Comparison of ENCODE assay signal across 1 cellular context in the genomic region with DNA sequence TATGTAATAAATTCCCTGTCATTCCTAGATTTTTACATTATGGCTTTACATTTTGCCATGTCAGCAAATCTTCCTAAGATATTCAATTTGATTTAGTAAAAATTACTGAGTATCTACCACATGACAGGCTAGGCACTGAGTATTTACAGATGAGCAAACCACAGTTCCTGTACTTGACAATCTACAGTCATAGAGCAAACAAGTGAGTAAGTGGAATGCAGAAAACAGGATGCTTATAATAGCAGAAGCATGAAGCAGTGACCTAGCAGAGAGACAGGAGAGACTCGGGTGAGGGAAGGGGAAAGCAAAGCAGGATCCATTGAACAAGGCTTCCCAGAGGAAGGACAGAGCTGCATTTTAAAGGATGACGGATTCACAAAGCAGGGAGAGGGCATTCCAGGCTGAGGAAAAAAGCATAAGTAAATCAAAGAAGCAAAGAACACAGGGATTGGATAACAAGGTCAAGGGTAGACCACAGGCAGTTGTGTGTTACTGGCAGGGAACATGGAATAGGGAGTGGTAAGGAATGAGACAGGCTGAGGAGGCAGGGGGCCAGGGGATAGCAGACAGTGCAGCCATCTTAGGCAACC.
A peak's percentile ranks its signal among the peaks of the same experiment; 100 is the strongest.
TF ChIP-seq lines count a peak whose summit lies in the region.

No MANE protein-coding gene starts in this region.

TF ChIP-seq in HepG2, 621 proteins besides CTCF, POLR2A, EP300 and RAD21 (continued from another document):
- TF ChIP-seq ZNF615 (CRISPR knock-in tag; IDR thresholded peaks at IDR 0.05; ENCODE audit: borderline replicate concordance) (no peak), TEAD3 (CRISPR knock-in tag; optimal IDR thresholded peaks at IDR 0.05; ENCODE audit: borderline replicate concordance) (peak; percentile 79), ZNF510 (CRISPR knock-in tag; IDR thresholded peaks at IDR 0.05; ENCODE audit: low read depth) (no peak), MAFK (conservative IDR thresholded peaks at IDR 0.05 in 1 of 2, IDR thresholded peaks at IDR 0.05 in 1 of 2; ENCODE audit: low read length in 2 of 2) (peak; percentile 99 to 100), FOSL2 (CRISPR knock-in tag; IDR thresholded peaks at IDR 0.05) (peak; percentile 70), SOX5 (CRISPR knock-in tag; IDR thresholded peaks at IDR 0.05; ENCODE audit: borderline replicate concordance) (peak; percentile 11; the same call in 1 of the 2 replicates)
- TF ChIP-seq, protein P1, sequence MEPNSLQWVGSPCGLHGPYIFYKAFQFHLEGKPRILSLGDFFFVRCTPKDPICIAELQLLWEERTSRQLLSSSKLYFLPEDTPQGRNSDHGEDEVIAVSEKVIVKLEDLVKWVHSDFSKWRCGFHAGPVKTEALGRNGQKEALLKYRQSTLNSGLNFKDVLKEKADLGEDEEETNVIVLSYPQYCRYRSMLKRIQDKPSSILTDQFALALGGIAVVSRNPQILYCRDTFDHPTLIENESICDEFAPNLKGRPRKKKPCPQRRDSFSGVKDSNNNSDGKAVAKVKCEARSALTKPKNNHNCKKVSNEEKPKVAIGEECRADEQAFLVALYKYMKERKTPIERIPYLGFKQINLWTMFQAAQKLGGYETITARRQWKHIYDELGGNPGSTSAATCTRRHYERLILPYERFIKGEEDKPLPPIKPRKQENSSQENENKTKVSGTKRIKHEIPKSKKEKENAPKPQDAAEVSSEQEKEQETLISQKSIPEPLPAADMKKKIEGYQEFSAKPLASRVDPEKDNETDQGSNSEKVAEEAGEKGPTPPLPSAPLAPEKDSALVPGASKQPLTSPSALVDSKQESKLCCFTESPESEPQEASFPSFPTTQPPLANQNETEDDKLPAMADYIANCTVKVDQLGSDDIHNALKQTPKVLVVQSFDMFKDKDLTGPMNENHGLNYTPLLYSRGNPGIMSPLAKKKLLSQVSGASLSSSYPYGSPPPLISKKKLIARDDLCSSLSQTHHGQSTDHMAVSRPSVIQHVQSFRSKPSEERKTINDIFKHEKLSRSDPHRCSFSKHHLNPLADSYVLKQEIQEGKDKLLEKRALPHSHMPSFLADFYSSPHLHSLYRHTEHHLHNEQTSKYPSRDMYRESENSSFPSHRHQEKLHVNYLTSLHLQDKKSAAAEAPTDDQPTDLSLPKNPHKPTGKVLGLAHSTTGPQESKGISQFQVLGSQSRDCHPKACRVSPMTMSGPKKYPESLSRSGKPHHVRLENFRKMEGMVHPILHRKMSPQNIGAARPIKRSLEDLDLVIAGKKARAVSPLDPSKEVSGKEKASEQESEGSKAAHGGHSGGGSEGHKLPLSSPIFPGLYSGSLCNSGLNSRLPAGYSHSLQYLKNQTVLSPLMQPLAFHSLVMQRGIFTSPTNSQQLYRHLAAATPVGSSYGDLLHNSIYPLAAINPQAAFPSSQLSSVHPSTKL (CRISPR knock-in tag; IDR thresholded peaks at IDR 0.05): peak; percentile 53
